12 cellular contexts compared by ENCODE assay signal in genomic region chr5:151671979-151672378, GRCh38. TPM values are rescaled to one million over a fixed set of nuclear protein-coding genes. Genes with fewer than 3 reads are reported as not detected.
DNase-seq lines count a peak whose midpoint lies in the region; ATAC-seq and TF ChIP-seq lines count a peak whose summit lies in the region.
"Had no signal": no experiment of that assay in that cellular context is flagged by ENCODE, and none has a peak within 500 bp of the region (broad histone marks: within the 10 kb centered on the region; RNA-seq: fewer than 3 reads in every experiment).

No MANE protein-coding gene starts in this region.

- peak; percentile 36 for ATAC-seq in thoracic aorta (ENCODE audit: insufficient number of reproducible peaks, low FRiP score, low read depth)

- H3K27me3 ChIP-seq in esophagus (ENCODE audit: control insufficient read depth in 1 of 2, insufficient read depth in 2 of 2, low read length in 2 of 2) (no peaks in the 10 kb centered on the region), thoracic aorta (replicated peaks; ENCODE audit: insufficient read depth) (no peaks in the 10 kb centered on the region)

- intact Hi-C loops in head of caudate nucleus (cut with DNase I): no loop called here

- H3K9me3 ChIP-seq in esophagus (ENCODE audit: control insufficient read depth in 2 of 2, insufficient read depth in 1 of 2, low read depth in 1 of 2, low read length in 1 of 2): no peaks in the 10 kb centered on the region
- H3K9me3 ChIP-seq in thoracic aorta: no peaks in the 10 kb centered on the region
- H3K9me3 ChIP-seq: HAP-1 had no signal

- H3K4me3 ChIP-seq in esophagus (ENCODE audit: low read depth in 1 of 2, low read length in 2 of 2): no peak overlapping the region
- H3K4me3 ChIP-seq in thoracic aorta: no peak overlapping the region
- H3K4me3 ChIP-seq: HAP-1 had no signal

- TF ChIP-seq CTCF in thoracic aorta (IDR thresholded peaks at IDR 0.05): no peak

- H3K36me3 ChIP-seq in esophagus (ENCODE audit: control insufficient read depth in 2 of 2, insufficient read depth in 2 of 2, low read length in 1 of 2): peaks cover 0 to 4% of the 10 kb centered on the region in 2 donors
- H3K36me3 ChIP-seq in thoracic aorta: peaks cover 74% of the 10 kb centered on the region

- peak overlapping the region; percentile 60 to 71 for H3K27ac ChIP-seq in esophagus (ENCODE audit: low read depth in 2 of 2, low read length in 1 of 2)
- H3K27ac ChIP-seq in thoracic aorta: peak overlapping the region; percentile 95 to 98
- H3K27ac ChIP-seq: HL-60 had no signal

- DNase-seq in RPMI7951 (ENCODE audit: low read depth) (peak; percentile 85), lung microvascular endothelial cell (ENCODE audit: low read depth in 2 of 2) (peak; percentile 76 to 98), thoracic aorta (ENCODE audit: low spot score) (no peak), head of caudate nucleus (no peak), NCI-H345 (lab: John Stamatoyannopoulos, UW) (no peak), NCI-H2196 (lab: John Stamatoyannopoulos, UW; ENCODE audit: unreplicated experiment) (no peak), HT-29 (ENCODE audit: low spot score) (no peak)
- DNase-seq: erythroblast; stimulated activated CD8-positive, alpha-beta memory T cell treated with anti-CD3 and anti-CD28 coated beads, Interleukin-4, amount 100 ng/mL, for 48 hours had no signal

- H3K4me1 ChIP-seq in esophagus (ENCODE audit: control insufficient read depth in 2 of 2, insufficient read depth in 2 of 2, low read length in 1 of 2) (peaks cover 0 to 7% of the 10 kb centered on the region in 2 donors), thoracic aorta (ENCODE audit: control insufficient read depth in 1 of 2, low read depth in 2 of 2) (peaks cover 64 to 100% of the 10 kb centered on the region in 2 donors)

- 71 to 79% methylated on average over 5 of the region's 5 CpGs for WGBS in esophagus, 2 donors

RNA-seq across cellular contexts. Expression of gene SPARC, which starts 14.7 kb away (rescaled TPM):
- 2,339 and 3,437 TPM in 2 replicates for total RNA-seq in RPMI7951 (2014; rRNA removed; shearing (Covaris generic))
- 10 to 100 TPM; 12.1 to 52.5 TPM for polyA plus RNA-seq in esophagus
- total RNA-seq in lung microvascular endothelial cell (92.5 and 367 TPM in 2 replicates), thoracic aorta (1,000 to 10,000 TPM; 1,654 to 1,851 TPM)
- not detected in 2 replicates for total RNA-seq in HT-29 (2014; rRNA removed; shearing (Covaris generic))

Comparison
In these comparisons a context has a peak if more than half of its experiments do, and no peak if none do; other contexts are left out.
1. DNase-seq: peak in RPMI7951 (single experiment) and lung microvascular endothelial cell (2 of 2); none in thoracic aorta (single experiment), head of caudate nucleus (0 of 42), NCI-H345 (single experiment), NCI-H2196 (single experiment) and HT-29 (single experiment).
2. RNA of gene SPARC, which starts 14.7 kb away (total RNA-seq): 2,339 to 3,437 TPM in RPMI7951, 1,654 to 1,851 TPM in thoracic aorta and 92.5 to 367 TPM in lung microvascular endothelial cell; not detected in HT-29; every median in the first group is over 10 times any median in the second.